In the genomic region with DNA sequence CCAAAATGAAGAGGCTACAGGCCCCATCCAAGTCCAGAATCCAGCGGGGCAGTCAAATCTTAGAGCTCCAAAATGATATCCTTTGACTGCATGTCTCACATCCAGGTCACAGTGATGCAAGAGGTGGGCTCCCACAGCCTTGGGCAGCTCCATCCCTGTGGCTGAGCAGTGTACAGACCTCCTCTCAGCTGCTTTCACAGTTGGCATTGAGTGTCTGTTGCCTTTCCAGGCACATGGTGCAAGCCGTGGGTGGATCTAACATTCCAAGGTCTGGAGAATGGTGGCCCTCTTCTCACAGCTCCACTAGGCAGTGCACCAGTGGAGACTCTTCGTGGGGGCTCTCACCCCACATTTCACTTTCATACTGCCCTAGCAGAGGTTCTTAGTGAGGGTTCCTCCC, we compare ENCODE assay signal across 9 cellular contexts.
"Had no signal": no experiment of that assay in that cellular context is flagged by ENCODE, and none has a peak within 500 bp of the region (broad histone marks: within the 10 kb centered on the region; RNA-seq: fewer than 3 reads in every experiment).

No MANE protein-coding gene starts in this region.

- H3K4me3 ChIP-seq: GM23248, GM23338, HAP-1 had no signal

- DNase-seq: GM23248, GOT3, H7, H9, HCEC 1CT, HFFc6 had no signal

- H3K27ac ChIP-seq: GM23248 had no signal

- H3K9me3 ChIP-seq: HAP-1 had no signal

- ATAC-seq: GM23338, HCT116 had no signal

- H3K4me1 ChIP-seq: HAP-1 had no signal

- H3K36me3 ChIP-seq: HAP-1 had no signal
